ENCODE assay signal across 9 cellular contexts in the genomic region with DNA sequence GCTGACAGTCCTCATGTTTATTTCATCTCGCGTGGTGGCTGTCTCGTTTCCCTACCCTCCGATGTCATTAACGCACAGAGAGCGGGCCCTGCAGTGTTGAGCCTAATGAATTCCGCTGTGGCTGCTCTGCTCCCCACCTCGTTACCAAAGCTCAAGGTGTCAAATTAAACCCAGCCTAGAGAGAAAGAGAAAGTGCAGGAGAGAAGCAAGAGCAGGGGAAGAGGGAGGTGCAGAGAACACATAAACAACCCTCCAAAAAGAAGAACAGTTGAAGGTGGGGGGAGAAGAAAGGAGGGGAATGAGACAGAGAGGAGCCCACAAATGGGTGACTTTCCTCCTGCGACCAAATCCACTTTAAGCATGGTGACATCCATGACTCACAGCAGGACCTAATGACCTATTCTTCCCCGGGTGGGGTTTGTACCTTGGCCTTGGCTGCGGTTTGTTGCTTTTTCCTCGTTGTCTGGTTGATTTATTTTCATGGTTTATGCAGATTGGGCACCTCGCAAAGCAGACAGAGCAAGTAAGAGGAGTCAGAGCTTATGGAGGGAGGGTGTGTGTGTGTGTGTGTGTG.
DNase-seq lines count a peak whose midpoint lies in the region; ATAC-seq lines count a peak whose summit lies in the region.
"Had no signal": no experiment of that assay in that cellular context is flagged by ENCODE, and none has a peak within 500 bp of the region (broad histone marks: within the 10 kb centered on the region; RNA-seq: fewer than 3 reads in every experiment).

No MANE protein-coding gene starts in this region.

- H3K36me3 Mint-ChIP-seq in effector memory CD8-positive, alpha-beta T cell (ENCODE audit: insufficient read depth) = no peaks in the 10 kb centered on the region
- H3K36me3 Mint-ChIP-seq in natural killer cell treated with Interleukin-12 subunit alpha and Interleukin-12 subunit beta and Interleukin-15 and Interleukin-18, amount 100 ng/mL, for 72 hours = no peaks in the 10 kb centered on the region

- H3K9me3 Mint-ChIP-seq in effector memory CD8-positive, alpha-beta T cell = no peaks in the 10 kb centered on the region
- peaks cover 3% of the 10 kb centered on the region for H3K9me3 Mint-ChIP-seq in natural killer cell treated with Interleukin-12 subunit alpha and Interleukin-12 subunit beta and Interleukin-15 and Interleukin-18, amount 100 ng/mL, for 72 hours

- peak overlapping the region; percentile 33 to 67 for H3K27ac Mint-ChIP-seq in effector memory CD8-positive, alpha-beta T cell
- peak overlapping the region in 1 of 2 donors; percentile 48 for H3K27ac Mint-ChIP-seq in natural killer cell treated with Interleukin-12 subunit alpha and Interleukin-12 subunit beta and Interleukin-15 and Interleukin-18, amount 100 ng/mL, for 72 hours

- peak; percentile 64 for ATAC-seq in effector memory CD8-positive, alpha-beta T cell (replicated peaks)
- ATAC-seq in natural killer cell treated with Interleukin-12 subunit alpha and Interleukin-12 subunit beta and Interleukin-15 and Interleukin-18, amount 100 ng/mL, for 72 hours = peak; percentile 76 to 80

- no peaks in the 10 kb centered on the region for H3K27me3 Mint-ChIP-seq in effector memory CD8-positive, alpha-beta T cell
- H3K27me3 Mint-ChIP-seq in natural killer cell treated with Interleukin-12 subunit alpha and Interleukin-12 subunit beta and Interleukin-15 and Interleukin-18, amount 100 ng/mL, for 72 hours = peaks cover 15 to 36% of the 10 kb centered on the region in 2 donors

- peaks cover 0 to 6% of the 10 kb centered on the region in 2 donors for H3K4me1 Mint-ChIP-seq in effector memory CD8-positive, alpha-beta T cell (ENCODE audit: low read depth in 2 of 2)
- H3K4me1 Mint-ChIP-seq in natural killer cell treated with Interleukin-12 subunit alpha and Interleukin-12 subunit beta and Interleukin-15 and Interleukin-18, amount 100 ng/mL, for 72 hours (ENCODE audit: low read depth in 2 of 2) = peaks cover 23 to 24% of the 10 kb centered on the region in 2 donors

- peak; percentile 55 for DNase-seq in COLO668 (lab: John Stamatoyannopoulos, UW; ENCODE audit: unreplicated experiment)
- DNase-seq in MV-4-11 (lab: John Stamatoyannopoulos, UW) = peak; percentile 95
- peak in 1 of 3 experiments; percentile 1 for DNase-seq in effector memory CD8-positive, alpha-beta T cell
- no peak for DNase-seq in natural killer cell treated with Interleukin-12 subunit alpha and Interleukin-12 subunit beta and Interleukin-15 and Interleukin-18, amount 100 ng/mL, for 72 hours (ENCODE audit: low spot score)
- no peak for DNase-seq in NCI-H2227 (lab: John Stamatoyannopoulos, UW; ENCODE audit: unreplicated experiment)
- DNase-seq in epidermal melanocyte (ENCODE audit: insufficient read length, low spot score) = no peak
- no peak for DNase-seq in NCI-H187 treated with DMSO at 0.1 percent for 48 hours (lab: John Stamatoyannopoulos, UW)
- no peak for DNase-seq in DMS 273 (lab: John Stamatoyannopoulos, UW; ENCODE audit: unreplicated experiment)
- DNase-seq: hypothalamus had no signal

- H3K4me3 Mint-ChIP-seq in effector memory CD8-positive, alpha-beta T cell = peak overlapping the region; percentile 5 to 43
- H3K4me3 Mint-ChIP-seq in natural killer cell treated with Interleukin-12 subunit alpha and Interleukin-12 subunit beta and Interleukin-15 and Interleukin-18, amount 100 ng/mL, for 72 hours = peak overlapping the region; percentile 60

Comparison
In these comparisons a context has a peak if more than half of its experiments do, and no peak if none do; other contexts are left out.
1. DNase-seq: peak in COLO668 (single experiment) and MV-4-11 (single experiment); none in natural killer cell treated with Interleukin-12 subunit alpha and Interleukin-12 subunit beta and Interleukin-15 and Interleukin-18, amount 100 ng/mL, for 72 hours (single experiment), NCI-H2227 (single experiment), epidermal melanocyte (single experiment), NCI-H187 treated with DMSO at 0.1 percent for 48 hours (single experiment) and DMS 273 (single experiment).